Comparison of ENCODE assay signal across 1 cellular context in genomic region chr1:39699419-39699818, GRCh38.
TF ChIP-seq lines count a peak whose summit lies in the region.

No MANE protein-coding gene starts in this region.

TF ChIP-seq in HCT116, 20 proteins besides CTCF, POLR2A, EP300 and RAD21 (continued from another document):
- TF ChIP-seq ZNF274 (IDR thresholded peaks at IDR 0.05; ENCODE audit: low read depth, low read length) = no peak
